18 cellular contexts compared by ENCODE assay signal in genomic region chr18:26686532-26686931, GRCh38.
"Had no signal": no experiment of that assay in that cellular context is flagged by ENCODE, and none has a peak within 500 bp of the region (broad histone marks: within the 10 kb centered on the region; RNA-seq: fewer than 3 reads in every experiment).

No MANE protein-coding gene starts in this region.

- H3K4me1 Mint-ChIP-seq: activated CD4-positive, alpha-beta T cell treated with anti-CD3 and anti-CD28 coated beads for 36 hours; activated naive CD8-positive, alpha-beta T cell treated with anti-CD3 and anti-CD28 coated beads for 36 hours; stimulated activated memory B cell treated with anti-CD40 and anti-IgM and Interleukin-4, amounts not matched to agents 10 μg/mL and 1 μg/mL and 100 μg/mL, for 72 hours had no signal

- H3K27ac Mint-ChIP-seq: activated CD4-positive, alpha-beta T cell treated with anti-CD3 and anti-CD28 coated beads for 36 hours; activated naive CD8-positive, alpha-beta T cell treated with anti-CD3 and anti-CD28 coated beads for 36 hours; stimulated activated memory B cell treated with anti-CD40 and anti-IgM and Interleukin-4, amounts not matched to agents 10 μg/mL and 1 μg/mL and 100 μg/mL, for 72 hours had no signal

- H3K4me3 ChIP-seq: cardiac muscle cell, lower lobe of right lung, pancreas, spleen, thoracic aorta had no signal

- H3K27ac ChIP-seq: epithelial cell of prostate, lower lobe of right lung, neutrophil, pancreas, spleen, thoracic aorta had no signal

- H3K27me3 Mint-ChIP-seq: activated naive CD8-positive, alpha-beta T cell treated with anti-CD3 and anti-CD28 coated beads for 36 hours; stimulated activated memory B cell treated with anti-CD40 and anti-IgM and Interleukin-4, amounts not matched to agents 10 μg/mL and 1 μg/mL and 100 μg/mL, for 72 hours had no signal

- H3K4me3 Mint-ChIP-seq: activated CD4-positive, alpha-beta T cell treated with anti-CD3 and anti-CD28 coated beads for 36 hours; activated naive CD8-positive, alpha-beta T cell treated with anti-CD3 and anti-CD28 coated beads for 36 hours; stimulated activated memory B cell treated with anti-CD40 and anti-IgM and Interleukin-4, amounts not matched to agents 10 μg/mL and 1 μg/mL and 100 μg/mL, for 72 hours had no signal

- DNase-seq: activated CD4-positive, alpha-beta T cell treated with anti-CD3 and anti-CD28 coated beads for 36 hours; activated CD4-positive, alpha-beta T cell treated with anti-CD3 and anti-CD28 coated beads, Interleukin-2, amount 50 U/mL, for 48 hours; activated naive CD8-positive, alpha-beta T cell treated with anti-CD3 and anti-CD28 coated beads for 36 hours; amniotic stem cell; foreskin fibroblast; left colon; lower lobe of right lung; midbrain; pancreas; spleen; stimulated activated CD4-positive, alpha-beta T cell treated with anti-CD3 and anti-CD28 coated beads, Interleukin-4, amount 100 ng/mL, for 4 hours; SW 1271; T-helper 2 cell had no signal

- H3K27me3 ChIP-seq: cardiac muscle cell, neutrophil, pancreas, spleen had no signal

- ATAC-seq: activated CD4-positive, alpha-beta T cell treated with anti-CD3 and anti-CD28 coated beads for 36 hours; left colon; lower lobe of right lung; pancreas; stimulated activated memory B cell treated with anti-CD40 and anti-IgM and Interleukin-4, amounts not matched to agents 10 μg/mL and 1 μg/mL and 100 μg/mL, for 72 hours had no signal

- H3K36me3 Mint-ChIP-seq: activated naive CD8-positive, alpha-beta T cell treated with anti-CD3 and anti-CD28 coated beads for 36 hours; stimulated activated memory B cell treated with anti-CD40 and anti-IgM and Interleukin-4, amounts not matched to agents 10 μg/mL and 1 μg/mL and 100 μg/mL, for 72 hours had no signal

- H3K4me1 ChIP-seq: lower lobe of right lung, pancreas, spleen had no signal

- H3K9me3 ChIP-seq: lower lobe of right lung, neutrophil, pancreas, thoracic aorta had no signal

- H3K36me3 ChIP-seq: cardiac muscle cell, lower lobe of right lung, neutrophil, pancreas, spleen, thoracic aorta had no signal
